8 cellular contexts compared by ENCODE assay signal in genomic region chr17:42937712-42938596, GRCh38. TPM values are rescaled to one million over a fixed set of nuclear protein-coding genes. Genes with fewer than 3 reads are reported as not detected.
DNase-seq lines count a peak whose midpoint lies in the region; ATAC-seq, FAIRE-seq and TF ChIP-seq lines count a peak whose summit lies in the region.

No MANE protein-coding gene starts in this region.

- H3K79me2 ChIP-seq in keratinocyte (ENCODE audit: control insufficient read depth, insufficient read depth, low read length): no peaks in the 10 kb centered on the region

- peaks cover 5% of the 10 kb centered on the region for H3K4me1 Mint-ChIP-seq in brain
- H3K4me1 Mint-ChIP-seq in stimulated activated memory B cell treated with anti-CD40 and anti-IgM and Interleukin-4, amounts not matched to agents 10 μg/mL and 1 μg/mL and 100 μg/mL, for 72 hours: peaks cover 4% of the 10 kb centered on the region

- no peaks in the 10 kb centered on the region for H3K36me3 ChIP-seq in keratinocyte (ENCODE audit: control insufficient read depth in 2 of 2, extremely low read depth in 1 of 2, insufficient read depth in 2 of 2, low read length in 2 of 2)

- H3K9ac ChIP-seq in keratinocyte (ENCODE audit: control insufficient read depth, extremely low read depth, insufficient read depth, low read length): no peak overlapping the region

- H3K9me3 Mint-ChIP-seq in brain: no peaks in the 10 kb centered on the region
- H3K9me3 Mint-ChIP-seq in stimulated activated memory B cell treated with anti-CD40 and anti-IgM and Interleukin-4, amounts not matched to agents 10 μg/mL and 1 μg/mL and 100 μg/mL, for 72 hours: no peaks in the 10 kb centered on the region

- H3K9me1 ChIP-seq in keratinocyte (ENCODE audit: control insufficient read depth, extremely low read depth, insufficient read depth, low read length): no peaks in the 10 kb centered on the region

- H2AFZ ChIP-seq in keratinocyte (ENCODE audit: control insufficient read depth, low read length): no peak overlapping the region

- FAIRE-seq in keratinocyte (lab: Jason Lieb, UNC): no peak

- peak; percentile 75 to 77 for TF ChIP-seq CTCF in brain (conservative IDR thresholded peaks at IDR 0.05)
- TF ChIP-seq CTCF in keratinocyte (optimal IDR thresholded peaks at IDR 0.05 in 1 of 3, IDR thresholded peaks at IDR 0.05 in 1 of 3, conservative IDR thresholded peaks at IDR 0.05 in 1 of 3; ENCODE audit: extremely low read depth in 1 of 3, insufficient read depth in 2 of 3, low read length in 3 of 3): peak; percentile 59 to 66 (median 60)

- H3K4me3 Mint-ChIP-seq in brain: no peak overlapping the region
- no peak overlapping the region for H3K4me3 Mint-ChIP-seq in stimulated activated memory B cell treated with anti-CD40 and anti-IgM and Interleukin-4, amounts not matched to agents 10 μg/mL and 1 μg/mL and 100 μg/mL, for 72 hours

- no peak overlapping the region for H3K4me3 ChIP-seq in Jurkat, Clone E6-1 (ENCODE audit: low read length)
- no peak overlapping the region for H3K4me3 ChIP-seq in keratinocyte (ENCODE audit: control insufficient read depth in 2 of 3, extremely low read depth in 1 of 3, insufficient read depth in 2 of 3, low read depth in 1 of 3, low read length in 3 of 3)

- no peak overlapping the region for H3K4me2 ChIP-seq in keratinocyte (ENCODE audit: control insufficient read depth, extremely low read depth, insufficient read depth, low read depth, low read length)

- H3K27me3 Mint-ChIP-seq in brain: peaks cover 20% of the 10 kb centered on the region
- H3K27me3 Mint-ChIP-seq in stimulated activated memory B cell treated with anti-CD40 and anti-IgM and Interleukin-4, amounts not matched to agents 10 μg/mL and 1 μg/mL and 100 μg/mL, for 72 hours: no peaks in the 10 kb centered on the region

- no peak overlapping the region for H3K27ac ChIP-seq in keratinocyte (ENCODE audit: control insufficient read depth, insufficient read depth, low read length)

- no peaks in the 10 kb centered on the region for H3K4me1 ChIP-seq in keratinocyte (ENCODE audit: control insufficient read depth, extremely low read depth, insufficient read depth, low read length)

- H3K27ac Mint-ChIP-seq in brain: peak overlapping the region in 1 of 5 experiments; percentile 59
- H3K27ac Mint-ChIP-seq in stimulated activated memory B cell treated with anti-CD40 and anti-IgM and Interleukin-4, amounts not matched to agents 10 μg/mL and 1 μg/mL and 100 μg/mL, for 72 hours: no peak overlapping the region

- H3K27me3 ChIP-seq in keratinocyte (ENCODE audit: control insufficient read depth, extremely low read depth, insufficient read depth, low read length): no peaks in the 10 kb centered on the region

- DNase-seq in Daoy (ENCODE audit: low read depth) (peak; percentile 57), RKO (ENCODE audit: low spot score) (peak; percentile 79), keratinocyte (ENCODE audit: low read depth, low spot score) (no peak), NK-92 (lab: John Stamatoyannopoulos, UW; ENCODE audit: unreplicated experiment) (no peak)
- peak; percentile 51 for DNase-seq in Jurkat, Clone E6-1 (ENCODE audit: low read depth, low spot score)

- ATAC-seq in stimulated activated memory B cell treated with anti-CD40 and anti-IgM and Interleukin-4, amounts not matched to agents 10 μg/mL and 1 μg/mL and 100 μg/mL, for 72 hours: peak; percentile 51
- ATAC-seq in HG02885 (IDR thresholded peaks at IDR 0.05; ENCODE audit: poor library complexity, unreplicated experiment): no peak

- H3K9me3 ChIP-seq in keratinocyte (ENCODE audit: control insufficient read depth, low read depth, low read length): no peaks in the 10 kb centered on the region

- H4K20me1 ChIP-seq in keratinocyte (ENCODE audit: control insufficient read depth, extremely low read depth, insufficient read depth, low read length): no peaks in the 10 kb centered on the region

- H3K36me3 Mint-ChIP-seq in brain: no peaks in the 10 kb centered on the region
- no peaks in the 10 kb centered on the region for H3K36me3 Mint-ChIP-seq in stimulated activated memory B cell treated with anti-CD40 and anti-IgM and Interleukin-4, amounts not matched to agents 10 μg/mL and 1 μg/mL and 100 μg/mL, for 72 hours

- dilution Hi-C loops in keratinocyte (cut with MboI; ENCODE audit: extremely low pct_ligation_motif_present, low sequenced_read_pairs): loop anchor here (25.0 kb wide), 1 partner anchor 101 kb away; the partner anchor contains the start of genes AOC2 and PSME3

RNA-seq across cellular contexts. Expression of gene AARSD1, which starts 26.3 kb away (rescaled TPM):
- total RNA-seq in Daoy (2014; rRNA removed; shearing (Covaris generic)): 21.1 and 25.7 TPM in 2 replicates
- polyA plus RNA-seq in Jurkat, Clone E6-1 (2012; ENCODE audit: insufficient read depth, insufficient read length): 115 TPM
- polyA plus RNA-seq in brain (ENCODE audit: insufficient read depth, low read depth, low replicate concordance): 48.3 TPM
- polyA plus RNA-seq in keratinocyte: 38.5 to 49.3 TPM (median 45.0 TPM) in 3 replicates
- 16.7 TPM for polyA plus RNA-seq in keratinocyte (2011; ENCODE audit: low read depth)
- 26.0 and 30.7 TPM in 2 replicates for polyA plus RNA-seq in keratinocyte (2011; cell fraction: cytosol; rRNA removed)
- polyA plus RNA-seq in keratinocyte (2011; cell fraction: nucleus; rRNA removed): 58.3 and 60.5 TPM in 2 replicates
- 23.8 and 36.0 TPM in 2 replicates for polyA plus RNA-seq in keratinocyte (2012; ENCODE audit: low replicate concordance)
- polyA minus RNA-seq in keratinocyte: 29.1 to 31.9 TPM (median 29.4 TPM) in 3 replicates
- 14.0 TPM for polyA minus RNA-seq in keratinocyte (2011; cell fraction: cytosol; rRNA and poly(A)+ RNA removed)
- polyA minus RNA-seq in keratinocyte (2011; cell fraction: nucleus; rRNA and poly(A)+ RNA removed): 15.1 and 23.3 TPM in 2 replicates

RNA-seq across cellular contexts. Expression of gene G6PC1, which starts 37.4 kb away (rescaled TPM):
- total RNA-seq in Daoy (2014; rRNA removed; shearing (Covaris generic)): not detected in 2 replicates
- not detected for polyA plus RNA-seq in Jurkat, Clone E6-1 (2012; ENCODE audit: insufficient read depth, insufficient read length)
- polyA plus RNA-seq in brain (ENCODE audit: insufficient read depth, low read depth, low replicate concordance) (not detected), keratinocyte (not detected in 3 replicates)
- not detected for polyA plus RNA-seq in keratinocyte (2011; ENCODE audit: low read depth)
- not detected in 2 replicates for polyA plus RNA-seq in keratinocyte (2011; cell fraction: cytosol; rRNA removed)
- polyA plus RNA-seq in keratinocyte (2011; cell fraction: nucleus; rRNA removed): not detected in 2 replicates
- polyA plus RNA-seq in keratinocyte (2012; ENCODE audit: low replicate concordance): not detected in 2 replicates
- polyA minus RNA-seq in keratinocyte: not detected in 3 replicates
- not detected for polyA minus RNA-seq in keratinocyte (2011; cell fraction: cytosol; rRNA and poly(A)+ RNA removed)
- polyA minus RNA-seq in keratinocyte (2011; cell fraction: nucleus; rRNA and poly(A)+ RNA removed): not detected in 2 replicates

RNA-seq across cellular contexts. Expression of gene PTGES3L, which starts 41.9 kb away (rescaled TPM):
- 0.06 and 0.23 TPM in 2 replicates for total RNA-seq in Daoy (2014; rRNA removed; shearing (Covaris generic))
- polyA plus RNA-seq in Jurkat, Clone E6-1 (2012; ENCODE audit: insufficient read depth, insufficient read length): 6.6 TPM
- polyA plus RNA-seq in brain (ENCODE audit: insufficient read depth, low read depth, low replicate concordance): 1.5 TPM
- polyA plus RNA-seq in keratinocyte: 0.19 to 0.44 TPM (median 0.37 TPM) in 3 replicates
- polyA plus RNA-seq in keratinocyte (2011; ENCODE audit: low read depth): not detected
- 0.10 and 0.21 TPM in 2 replicates for polyA plus RNA-seq in keratinocyte (2011; cell fraction: cytosol; rRNA removed)
- polyA plus RNA-seq in keratinocyte (2011; cell fraction: nucleus; rRNA removed): 1.4 and 1.6 TPM in 2 replicates
- 0.16 and 0.26 TPM in 2 replicates for polyA plus RNA-seq in keratinocyte (2012; ENCODE audit: low replicate concordance)
- polyA minus RNA-seq in keratinocyte: 0.16 to 0.67 TPM (median 0.33 TPM) in 3 replicates
- not detected for polyA minus RNA-seq in keratinocyte (2011; cell fraction: cytosol; rRNA and poly(A)+ RNA removed)
- polyA minus RNA-seq in keratinocyte (2011; cell fraction: nucleus; rRNA and poly(A)+ RNA removed): 0.53 and 1.4 TPM in 2 replicates

RNA-seq across cellular contexts. Expression of gene RUNDC1, which starts 42.4 kb away (rescaled TPM):
- 4.2 and 4.3 TPM in 2 replicates for total RNA-seq in Daoy (2014; rRNA removed; shearing (Covaris generic))
- 11.3 TPM for polyA plus RNA-seq in Jurkat, Clone E6-1 (2012; ENCODE audit: insufficient read depth, insufficient read length)
- polyA plus RNA-seq in brain (ENCODE audit: insufficient read depth, low read depth, low replicate concordance) (16.7 TPM), keratinocyte (10.8 to 12.8 TPM (median 11.1 TPM) in 3 replicates)
- polyA plus RNA-seq in keratinocyte (2011; ENCODE audit: low read depth): 6.9 TPM
- 6.8 and 8.3 TPM in 2 replicates for polyA plus RNA-seq in keratinocyte (2011; cell fraction: cytosol; rRNA removed)
- 21.1 and 23.9 TPM in 2 replicates for polyA plus RNA-seq in keratinocyte (2011; cell fraction: nucleus; rRNA removed)
- polyA plus RNA-seq in keratinocyte (2012; ENCODE audit: low replicate concordance): 7.6 and 9.8 TPM in 2 replicates
- 8.4 to 14.6 TPM (median 12.7 TPM) in 3 replicates for polyA minus RNA-seq in keratinocyte
- 4.2 TPM for polyA minus RNA-seq in keratinocyte (2011; cell fraction: cytosol; rRNA and poly(A)+ RNA removed)
- polyA minus RNA-seq in keratinocyte (2011; cell fraction: nucleus; rRNA and poly(A)+ RNA removed): 7.1 and 13.3 TPM in 2 replicates

Comparison
In these comparisons a context has a peak if more than half of its experiments do, and no peak if none do; other contexts are left out.
1. DNase-seq: peak in Daoy (single experiment), Jurkat, Clone E6-1 (single experiment) and RKO (single experiment); none in keratinocyte (single experiment) and NK-92 (single experiment).